2 cellular contexts compared by ENCODE assay signal in the genomic region with DNA sequence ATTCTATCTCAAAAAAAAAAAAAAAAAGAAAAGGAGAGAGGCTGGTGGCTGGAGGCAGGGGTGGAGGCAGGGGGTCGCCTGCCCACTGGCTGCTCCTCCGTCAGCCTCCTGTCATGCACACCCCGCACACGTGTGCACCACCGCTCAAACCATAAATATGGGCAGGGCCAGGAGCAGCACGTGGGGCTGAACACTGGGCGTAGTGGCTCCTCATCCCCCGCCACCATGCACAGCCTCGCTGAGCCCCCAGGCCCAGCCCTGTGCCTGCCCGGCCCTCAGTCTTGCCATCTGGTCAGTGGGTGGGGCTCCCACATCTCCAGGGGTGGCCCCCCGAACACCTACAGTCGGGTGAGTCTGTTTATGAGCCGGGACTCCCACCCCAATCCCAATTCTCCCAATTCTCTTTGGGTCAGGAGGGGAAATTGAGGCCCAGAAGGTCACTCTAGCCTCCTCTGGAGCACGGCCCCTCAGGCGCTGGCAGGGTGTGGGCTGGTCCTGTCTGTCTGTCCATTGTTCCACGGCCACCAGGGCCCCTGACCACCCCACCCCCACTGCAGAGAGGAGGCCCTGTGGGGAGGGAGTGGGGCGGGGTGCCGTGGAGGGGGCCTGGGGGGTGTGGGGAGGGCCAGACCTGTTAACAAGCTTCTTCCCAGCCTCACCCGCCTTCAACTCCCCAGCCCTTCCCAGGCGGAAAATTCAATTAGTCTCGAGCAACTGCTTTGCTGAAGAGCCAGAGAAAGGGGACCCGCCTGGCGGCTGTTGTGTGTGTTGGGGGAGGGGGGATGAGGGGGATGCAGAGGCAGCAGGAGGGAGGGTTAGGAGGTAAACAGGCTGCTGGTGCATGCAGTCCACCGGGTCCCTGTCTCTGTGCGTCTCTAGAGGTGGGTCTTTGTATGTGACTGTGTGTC.
TF ChIP-seq lines count a peak whose summit lies in the region.

No MANE protein-coding gene starts in this region.

TF ChIP-seq in HEK293, 187 proteins besides CTCF, POLR2A, EP300 and RAD21 (continued from another document):
- TF ChIP-seq, protein P1, sequence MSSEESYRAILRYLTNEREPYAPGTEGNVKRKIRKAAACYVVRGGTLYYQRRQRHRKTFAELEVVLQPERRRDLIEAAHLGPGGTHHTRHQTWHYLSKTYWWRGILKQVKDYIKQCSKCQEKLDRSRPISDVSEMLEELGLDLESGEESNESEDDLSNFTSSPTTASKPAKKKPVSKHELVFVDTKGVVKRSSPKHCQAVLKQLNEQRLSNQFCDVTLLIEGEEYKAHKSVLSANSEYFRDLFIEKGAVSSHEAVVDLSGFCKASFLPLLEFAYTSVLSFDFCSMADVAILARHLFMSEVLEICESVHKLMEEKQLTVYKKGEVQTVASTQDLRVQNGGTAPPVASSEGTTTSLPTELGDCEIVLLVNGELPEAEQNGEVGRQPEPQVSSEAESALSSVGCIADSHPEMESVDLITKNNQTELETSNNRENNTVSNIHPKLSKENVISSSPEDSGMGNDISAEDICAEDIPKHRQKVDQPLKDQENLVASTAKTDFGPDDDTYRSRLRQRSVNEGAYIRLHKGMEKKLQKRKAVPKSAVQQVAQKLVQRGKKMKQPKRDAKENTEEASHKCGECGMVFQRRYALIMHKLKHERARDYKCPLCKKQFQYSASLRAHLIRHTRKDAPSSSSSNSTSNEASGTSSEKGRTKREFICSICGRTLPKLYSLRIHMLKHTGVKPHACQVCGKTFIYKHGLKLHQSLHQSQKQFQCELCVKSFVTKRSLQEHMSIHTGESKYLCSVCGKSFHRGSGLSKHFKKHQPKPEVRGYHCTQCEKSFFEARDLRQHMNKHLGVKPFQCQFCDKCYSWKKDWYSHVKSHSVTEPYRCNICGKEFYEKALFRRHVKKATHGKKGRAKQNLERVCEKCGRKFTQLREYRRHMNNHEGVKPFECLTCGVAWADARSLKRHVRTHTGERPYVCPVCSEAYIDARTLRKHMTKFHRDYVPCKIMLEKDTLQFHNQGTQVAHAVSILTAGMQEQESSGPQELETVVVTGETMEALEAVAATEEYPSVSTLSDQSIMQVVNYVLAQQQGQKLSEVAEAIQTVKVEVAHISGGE (tag by site-specific recombination; conservative IDR thresholded peaks at IDR 0.05; ENCODE audit: low read depth): no peak
- TF ChIP-seq, protein P2, sequence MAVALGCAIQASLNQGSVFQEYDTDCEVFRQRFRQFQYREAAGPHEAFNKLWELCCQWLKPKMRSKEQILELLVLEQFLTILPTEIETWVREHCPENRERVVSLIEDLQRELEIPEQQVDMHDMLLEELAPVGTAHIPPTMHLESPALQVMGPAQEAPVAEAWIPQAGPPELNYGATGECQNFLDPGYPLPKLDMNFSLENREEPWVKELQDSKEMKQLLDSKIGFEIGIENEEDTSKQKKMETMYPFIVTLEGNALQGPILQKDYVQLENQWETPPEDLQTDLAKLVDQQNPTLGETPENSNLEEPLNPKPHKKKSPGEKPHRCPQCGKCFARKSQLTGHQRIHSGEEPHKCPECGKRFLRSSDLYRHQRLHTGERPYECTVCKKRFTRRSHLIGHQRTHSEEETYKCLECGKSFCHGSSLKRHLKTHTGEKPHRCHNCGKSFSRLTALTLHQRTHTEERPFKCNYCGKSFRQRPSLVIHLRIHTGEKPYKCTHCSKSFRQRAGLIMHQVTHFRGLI (tag by site-specific recombination; IDR thresholded peaks at IDR 0.05): no peak
- TF ChIP-seq ZNF16 (tag by site-specific recombination; IDR thresholded peaks at IDR 0.05; ENCODE audit: low read depth): no peak
- no peak for TF ChIP-seq ZNF184 (tag by site-specific recombination; IDR thresholded peaks at IDR 0.05)
TF ChIP-seq in HEK293: peak in this region for 1.

TF ChIP-seq in SK-N-SH, 30 proteins besides CTCF, POLR2A, EP300 and RAD21 (continued from another document):
- TF ChIP-seq GABPA (IDR thresholded peaks at IDR 0.05; ENCODE audit: low read depth): no peak
- no peak for TF ChIP-seq ELF1 (IDR thresholded peaks at IDR 0.05)
- TF ChIP-seq, protein P3, sequence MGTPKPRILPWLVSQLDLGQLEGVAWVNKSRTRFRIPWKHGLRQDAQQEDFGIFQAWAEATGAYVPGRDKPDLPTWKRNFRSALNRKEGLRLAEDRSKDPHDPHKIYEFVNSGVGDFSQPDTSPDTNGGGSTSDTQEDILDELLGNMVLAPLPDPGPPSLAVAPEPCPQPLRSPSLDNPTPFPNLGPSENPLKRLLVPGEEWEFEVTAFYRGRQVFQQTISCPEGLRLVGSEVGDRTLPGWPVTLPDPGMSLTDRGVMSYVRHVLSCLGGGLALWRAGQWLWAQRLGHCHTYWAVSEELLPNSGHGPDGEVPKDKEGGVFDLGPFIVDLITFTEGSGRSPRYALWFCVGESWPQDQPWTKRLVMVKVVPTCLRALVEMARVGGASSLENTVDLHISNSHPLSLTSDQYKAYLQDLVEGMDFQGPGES (IDR thresholded peaks at IDR 0.05; ENCODE audit: low read depth, low read length): no peak
- TF ChIP-seq, protein P4, sequence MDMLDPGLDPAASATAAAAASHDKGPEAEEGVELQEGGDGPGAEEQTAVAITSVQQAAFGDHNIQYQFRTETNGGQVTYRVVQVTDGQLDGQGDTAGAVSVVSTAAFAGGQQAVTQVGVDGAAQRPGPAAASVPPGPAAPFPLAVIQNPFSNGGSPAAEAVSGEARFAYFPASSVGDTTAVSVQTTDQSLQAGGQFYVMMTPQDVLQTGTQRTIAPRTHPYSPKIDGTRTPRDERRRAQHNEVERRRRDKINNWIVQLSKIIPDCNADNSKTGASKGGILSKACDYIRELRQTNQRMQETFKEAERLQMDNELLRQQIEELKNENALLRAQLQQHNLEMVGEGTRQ (IDR thresholded peaks at IDR 0.05; ENCODE audit: borderline replicate concordance, low read depth, low read length): no peak
- no peak for TF ChIP-seq NRF1 (IDR thresholded peaks at IDR 0.05; ENCODE audit: low read depth, low read length)
- TF ChIP-seq YY1 (IDR thresholded peaks at IDR 0.05; ENCODE audit: low read depth): no peak
- TF ChIP-seq RXRA (IDR thresholded peaks at IDR 0.05; ENCODE audit: borderline replicate concordance, low read depth): no peak
- no peak for TF ChIP-seq GATA2 (CRISPR knock-in tag; IDR thresholded peaks at IDR 0.05)
- TF ChIP-seq, protein P5, sequence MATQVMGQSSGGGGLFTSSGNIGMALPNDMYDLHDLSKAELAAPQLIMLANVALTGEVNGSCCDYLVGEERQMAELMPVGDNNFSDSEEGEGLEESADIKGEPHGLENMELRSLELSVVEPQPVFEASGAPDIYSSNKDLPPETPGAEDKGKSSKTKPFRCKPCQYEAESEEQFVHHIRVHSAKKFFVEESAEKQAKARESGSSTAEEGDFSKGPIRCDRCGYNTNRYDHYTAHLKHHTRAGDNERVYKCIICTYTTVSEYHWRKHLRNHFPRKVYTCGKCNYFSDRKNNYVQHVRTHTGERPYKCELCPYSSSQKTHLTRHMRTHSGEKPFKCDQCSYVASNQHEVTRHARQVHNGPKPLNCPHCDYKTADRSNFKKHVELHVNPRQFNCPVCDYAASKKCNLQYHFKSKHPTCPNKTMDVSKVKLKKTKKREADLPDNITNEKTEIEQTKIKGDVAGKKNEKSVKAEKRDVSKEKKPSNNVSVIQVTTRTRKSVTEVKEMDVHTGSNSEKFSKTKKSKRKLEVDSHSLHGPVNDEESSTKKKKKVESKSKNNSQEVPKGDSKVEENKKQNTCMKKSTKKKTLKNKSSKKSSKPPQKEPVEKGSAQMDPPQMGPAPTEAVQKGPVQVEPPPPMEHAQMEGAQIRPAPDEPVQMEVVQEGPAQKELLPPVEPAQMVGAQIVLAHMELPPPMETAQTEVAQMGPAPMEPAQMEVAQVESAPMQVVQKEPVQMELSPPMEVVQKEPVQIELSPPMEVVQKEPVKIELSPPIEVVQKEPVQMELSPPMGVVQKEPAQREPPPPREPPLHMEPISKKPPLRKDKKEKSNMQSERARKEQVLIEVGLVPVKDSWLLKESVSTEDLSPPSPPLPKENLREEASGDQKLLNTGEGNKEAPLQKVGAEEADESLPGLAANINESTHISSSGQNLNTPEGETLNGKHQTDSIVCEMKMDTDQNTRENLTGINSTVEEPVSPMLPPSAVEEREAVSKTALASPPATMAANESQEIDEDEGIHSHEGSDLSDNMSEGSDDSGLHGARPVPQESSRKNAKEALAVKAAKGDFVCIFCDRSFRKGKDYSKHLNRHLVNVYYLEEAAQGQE (IDR thresholded peaks at IDR 0.05; ENCODE audit: low read depth, low read length): no peak
- peak; percentile 85 for TF ChIP-seq CHD2 (IDR thresholded peaks at IDR 0.05; ENCODE audit: low read length, partially characterized antibody)
- TF ChIP-seq FOXJ3 (CRISPR knock-in tag; IDR thresholded peaks at IDR 0.05): peak; percentile 62; the same call in 1 of the 2 replicates
- TF ChIP-seq FOXM1 (IDR thresholded peaks at IDR 0.05; ENCODE audit: low read depth): no peak
- no peak for TF ChIP-seq TAF1 (IDR thresholded peaks at IDR 0.05; ENCODE audit: borderline replicate concordance, low read depth, low read length)
- TF ChIP-seq RCOR1 (IDR thresholded peaks at IDR 0.05; ENCODE audit: low read length): 0 out of 2 replicates have a peak, but pooled peaks have one; percentile 26
- TF ChIP-seq TEAD4 (IDR thresholded peaks at IDR 0.05; ENCODE audit: borderline replicate concordance, insufficient read depth): no peak
- TF ChIP-seq SMC3 (IDR thresholded peaks at IDR 0.05; ENCODE audit: low read depth, low read length): peak; percentile 25; the same call in 1 of the 2 replicates
- no peak for TF ChIP-seq TCF12 (IDR thresholded peaks at IDR 0.05)
- TF ChIP-seq, protein P6, sequence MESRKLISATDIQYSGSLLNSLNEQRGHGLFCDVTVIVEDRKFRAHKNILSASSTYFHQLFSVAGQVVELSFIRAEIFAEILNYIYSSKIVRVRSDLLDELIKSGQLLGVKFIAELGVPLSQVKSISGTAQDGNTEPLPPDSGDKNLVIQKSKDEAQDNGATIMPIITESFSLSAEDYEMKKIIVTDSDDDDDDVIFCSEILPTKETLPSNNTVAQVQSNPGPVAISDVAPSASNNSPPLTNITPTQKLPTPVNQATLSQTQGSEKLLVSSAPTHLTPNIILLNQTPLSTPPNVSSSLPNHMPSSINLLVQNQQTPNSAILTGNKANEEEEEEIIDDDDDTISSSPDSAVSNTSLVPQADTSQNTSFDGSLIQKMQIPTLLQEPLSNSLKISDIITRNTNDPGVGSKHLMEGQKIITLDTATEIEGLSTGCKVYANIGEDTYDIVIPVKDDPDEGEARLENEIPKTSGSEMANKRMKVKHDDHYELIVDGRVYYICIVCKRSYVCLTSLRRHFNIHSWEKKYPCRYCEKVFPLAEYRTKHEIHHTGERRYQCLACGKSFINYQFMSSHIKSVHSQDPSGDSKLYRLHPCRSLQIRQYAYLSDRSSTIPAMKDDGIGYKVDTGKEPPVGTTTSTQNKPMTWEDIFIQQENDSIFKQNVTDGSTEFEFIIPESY (IDR thresholded peaks at IDR 0.05; ENCODE audit: borderline replicate concordance, low read depth): no peak
- peak; percentile 71; the same call in 1 of the 2 replicates for TF ChIP-seq MXI1 (IDR thresholded peaks at IDR 0.05; ENCODE audit: low read depth, low read length)
- TF ChIP-seq, protein P7, sequence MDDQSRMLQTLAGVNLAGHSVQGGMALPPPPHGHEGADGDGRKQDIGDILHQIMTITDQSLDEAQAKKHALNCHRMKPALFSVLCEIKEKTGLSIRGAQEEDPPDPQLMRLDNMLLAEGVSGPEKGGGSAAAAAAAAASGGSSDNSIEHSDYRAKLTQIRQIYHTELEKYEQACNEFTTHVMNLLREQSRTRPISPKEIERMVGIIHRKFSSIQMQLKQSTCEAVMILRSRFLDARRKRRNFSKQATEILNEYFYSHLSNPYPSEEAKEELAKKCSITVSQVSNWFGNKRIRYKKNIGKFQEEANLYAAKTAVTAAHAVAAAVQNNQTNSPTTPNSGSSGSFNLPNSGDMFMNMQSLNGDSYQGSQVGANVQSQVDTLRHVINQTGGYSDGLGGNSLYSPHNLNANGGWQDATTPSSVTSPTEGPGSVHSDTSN (IDR thresholded peaks at IDR 0.05): no peak
- TF ChIP-seq, protein P8, sequence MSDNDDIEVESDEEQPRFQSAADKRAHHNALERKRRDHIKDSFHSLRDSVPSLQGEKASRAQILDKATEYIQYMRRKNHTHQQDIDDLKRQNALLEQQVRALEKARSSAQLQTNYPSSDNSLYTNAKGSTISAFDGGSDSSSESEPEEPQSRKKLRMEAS (IDR thresholded peaks at IDR 0.05; ENCODE audit: low read depth): no peak
- TF ChIP-seq FOSL2 (IDR thresholded peaks at IDR 0.05; ENCODE audit: borderline replicate concordance, low read depth): no peak
